ENCODE assay signal across 1 cellular context in the genomic region with DNA sequence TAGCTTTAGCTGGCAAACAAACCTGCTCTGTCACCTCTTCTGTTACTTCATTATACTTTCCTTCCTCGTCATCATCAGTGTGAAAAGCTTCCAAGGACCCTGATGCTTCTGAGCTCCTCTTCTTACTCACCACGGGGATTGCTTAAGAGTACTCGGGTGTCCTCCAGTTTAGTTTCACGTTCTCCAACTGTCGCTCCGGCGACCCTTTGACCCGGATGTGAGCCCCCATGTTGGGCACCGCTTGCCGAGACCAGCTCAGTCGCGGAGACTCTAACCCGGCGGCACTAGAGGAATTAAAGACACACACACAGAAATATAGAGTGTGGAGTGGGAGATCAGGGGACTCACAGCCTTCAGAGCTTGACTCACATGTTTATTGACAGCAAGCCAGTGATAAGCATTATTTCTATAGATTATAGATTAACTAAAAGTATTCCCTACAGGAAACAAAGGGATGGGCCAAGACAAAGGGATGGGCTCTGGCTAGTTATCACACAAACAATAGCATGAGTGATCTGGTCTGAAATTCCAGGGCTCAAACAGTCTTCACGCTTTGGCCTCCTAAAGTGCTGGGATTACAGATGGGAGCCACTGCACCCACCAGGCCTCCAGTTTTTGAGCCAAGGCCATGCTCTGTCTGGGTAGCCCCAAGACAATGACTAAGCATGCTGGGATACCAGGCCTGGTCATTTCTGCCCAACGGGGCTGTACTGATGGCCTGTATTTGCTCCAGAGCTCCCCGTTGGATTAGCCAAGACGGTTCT.
TF ChIP-seq lines count a peak whose summit lies in the region.

No MANE protein-coding gene starts in this region.

TF ChIP-seq in GM23338, 12 proteins besides CTCF, POLR2A, EP300 and RAD21 (continued from another document):
- TF ChIP-seq, protein P1, sequence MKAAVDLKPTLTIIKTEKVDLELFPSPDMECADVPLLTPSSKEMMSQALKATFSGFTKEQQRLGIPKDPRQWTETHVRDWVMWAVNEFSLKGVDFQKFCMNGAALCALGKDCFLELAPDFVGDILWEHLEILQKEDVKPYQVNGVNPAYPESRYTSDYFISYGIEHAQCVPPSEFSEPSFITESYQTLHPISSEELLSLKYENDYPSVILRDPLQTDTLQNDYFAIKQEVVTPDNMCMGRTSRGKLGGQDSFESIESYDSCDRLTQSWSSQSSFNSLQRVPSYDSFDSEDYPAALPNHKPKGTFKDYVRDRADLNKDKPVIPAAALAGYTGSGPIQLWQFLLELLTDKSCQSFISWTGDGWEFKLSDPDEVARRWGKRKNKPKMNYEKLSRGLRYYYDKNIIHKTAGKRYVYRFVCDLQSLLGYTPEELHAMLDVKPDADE (IDR thresholded peaks at IDR 0.05) = no peak
- TF ChIP-seq ZNF114 (CRISPR knock-in tag; IDR thresholded peaks at IDR 0.05) (no peak), NANOG (IDR thresholded peaks at IDR 0.05; ENCODE audit: borderline replicate concordance) (no peak)
